15 cellular contexts compared by ENCODE assay signal in genomic region chr3:159994182-159994581, GRCh38. TPM values are rescaled to one million over a fixed set of nuclear protein-coding genes. Genes with fewer than 3 reads are reported as not detected.
"Had no signal": no experiment of that assay in that cellular context is flagged by ENCODE, and none has a peak within 500 bp of the region (broad histone marks: within the 10 kb centered on the region; RNA-seq: fewer than 3 reads in every experiment).

No MANE protein-coding gene starts in this region.

- H3K27ac ChIP-seq: suprapubic skin had no signal

- H3K4me3 Mint-ChIP-seq: activated B cell treated with CpG ODN at 0.5 μM for 24 hours; activated CD4-positive, alpha-beta T cell treated with anti-CD3 and anti-CD28 coated beads, Interleukin-2, amount 10 ng/mL, durations not matched to agents 24 days and 14 days; activated naive CD4-positive, alpha-beta T cell treated with anti-CD3 and anti-CD28 coated beads for 36 hours; activated T-helper 17 cell treated with anti-CD3 and anti-CD28 coated beads, Interleukin-2, amount 50 U/mL, for 72 hours; immature natural killer cell; naive thymus-derived CD4-positive, alpha-beta T cell; T-helper 1 cell treated with Interleukin-12 subunit alpha and Interleukin-12 subunit beta and Interleukin-4 antibody, amounts not matched to agents 30 μg/mL and 1 μg/mL, for 36 hours had no signal

- H3K27me3 Mint-ChIP-seq: activated B cell treated with CpG ODN at 0.5 μM for 24 hours; activated T-helper 17 cell treated with anti-CD3 and anti-CD28 coated beads, Interleukin-2, amount 50 U/mL, for 72 hours had no signal

- DNase-seq: activated B cell treated with CpG ODN at 0.5 μM for 24 hours; activated CD4-positive, alpha-beta T cell treated with anti-CD3 and anti-CD28 coated beads, Interleukin-2, amount 10 ng/mL, durations not matched to agents 24 days and 14 days; activated CD8-positive, alpha-beta memory T cell treated with anti-CD3 and anti-CD28 coated beads for 24 hours; activated naive CD4-positive, alpha-beta T cell treated with anti-CD3 and anti-CD28 coated beads for 36 hours; effector CD4-positive, alpha-beta T cell; immature natural killer cell; left colon; naive thymus-derived CD4-positive, alpha-beta T cell; stimulated activated CD4-positive, alpha-beta T cell treated with anti-CD3 and anti-CD28 coated beads, Interleukin-1b, Interleukin-23, amount 100 ng/mL, for 48 hours; stimulated activated naive CD8-positive, alpha-beta T cell treated with anti-CD3 and anti-CD28 coated beads, Interleukin-15, Interleukin-2, amounts not matched to agents 100 U/mL and 50 U/mL, for 24 hours; upper lobe of left lung had no signal

- H3K27me3 ChIP-seq: suprapubic skin, upper lobe of left lung had no signal

- ATAC-seq: activated T-helper 17 cell treated with anti-CD3 and anti-CD28 coated beads, Interleukin-2, amount 50 U/mL, for 72 hours; left colon; naive thymus-derived CD4-positive, alpha-beta T cell; stimulated activated naive CD8-positive, alpha-beta T cell treated with anti-CD3 and anti-CD28 coated beads, Interleukin-15, Interleukin-2, amounts not matched to agents 100 U/mL and 50 U/mL, for 24 hours had no signal

- H3K27ac Mint-ChIP-seq: activated B cell treated with CpG ODN at 0.5 μM for 24 hours; activated CD4-positive, alpha-beta T cell treated with anti-CD3 and anti-CD28 coated beads, Interleukin-2, amount 10 ng/mL, durations not matched to agents 24 days and 14 days; activated naive CD4-positive, alpha-beta T cell treated with anti-CD3 and anti-CD28 coated beads for 36 hours; activated T-helper 17 cell treated with anti-CD3 and anti-CD28 coated beads, Interleukin-2, amount 50 U/mL, for 72 hours; immature natural killer cell; T-helper 1 cell treated with Interleukin-12 subunit alpha and Interleukin-12 subunit beta and Interleukin-4 antibody, amounts not matched to agents 30 μg/mL and 1 μg/mL, for 36 hours had no signal

- H3K9me3 ChIP-seq: suprapubic skin, upper lobe of left lung had no signal

- H3K4me1 Mint-ChIP-seq: activated CD4-positive, alpha-beta T cell treated with anti-CD3 and anti-CD28 coated beads, Interleukin-2, amount 10 ng/mL, durations not matched to agents 24 days and 14 days; activated T-helper 17 cell treated with anti-CD3 and anti-CD28 coated beads, Interleukin-2, amount 50 U/mL, for 72 hours had no signal

- FAIRE-seq: colon had no signal

- H3K9me3 Mint-ChIP-seq: activated B cell treated with CpG ODN at 0.5 μM for 24 hours; activated CD4-positive, alpha-beta T cell treated with anti-CD3 and anti-CD28 coated beads, Interleukin-2, amount 10 ng/mL, durations not matched to agents 24 days and 14 days; activated naive CD4-positive, alpha-beta T cell treated with anti-CD3 and anti-CD28 coated beads for 36 hours; activated T-helper 17 cell treated with anti-CD3 and anti-CD28 coated beads, Interleukin-2, amount 50 U/mL, for 72 hours; immature natural killer cell; naive thymus-derived CD4-positive, alpha-beta T cell; T-helper 1 cell treated with Interleukin-12 subunit alpha and Interleukin-12 subunit beta and Interleukin-4 antibody, amounts not matched to agents 30 μg/mL and 1 μg/mL, for 36 hours had no signal

- H3K4me3 ChIP-seq: suprapubic skin, upper lobe of left lung had no signal

- H3K36me3 ChIP-seq: suprapubic skin, upper lobe of left lung had no signal

RNA-seq across cellular contexts. Expression of gene IL12A, which starts 5.5 kb away (rescaled TPM):
- total RNA-seq: activated naive CD4-positive, alpha-beta T cell treated with anti-CD3 and anti-CD28 coated beads for 36 hours had no signal
